ENCODE assay signal across 26 cellular contexts in the genomic region with DNA sequence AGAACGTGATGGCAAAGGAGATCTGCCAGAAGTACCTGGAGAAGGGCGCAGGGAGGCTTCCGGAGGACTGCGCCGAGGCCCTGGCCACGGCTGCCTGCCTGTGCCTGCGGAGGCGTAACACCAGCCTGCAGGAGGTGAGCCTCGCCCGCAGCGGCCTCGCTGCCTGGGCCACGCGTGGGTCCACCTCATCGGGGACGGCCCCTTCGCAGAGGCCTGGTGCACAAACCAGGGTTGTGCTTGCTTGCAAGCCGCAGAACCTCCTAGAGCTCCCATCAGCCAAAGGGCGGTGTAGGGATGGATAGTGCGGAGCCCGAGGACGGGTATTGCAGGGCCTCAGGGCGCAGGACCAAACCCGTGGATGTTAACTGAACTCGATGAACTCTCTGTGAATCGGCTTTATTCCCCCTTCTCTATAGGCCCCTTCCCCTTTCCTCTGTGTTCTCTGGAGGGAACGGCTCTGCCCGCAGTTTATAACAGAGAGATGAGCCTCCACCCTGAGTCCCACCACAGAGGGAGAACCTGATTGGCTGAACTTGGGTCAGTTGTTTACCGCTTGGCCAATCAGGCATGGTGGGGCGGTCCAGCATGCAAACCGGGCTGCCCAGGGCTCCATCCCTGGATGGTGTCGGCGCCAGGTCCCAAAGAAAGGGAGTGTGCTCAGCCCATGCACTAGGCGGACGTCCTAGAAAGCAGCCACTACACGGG. TPM values are rescaled to one million over a fixed set of nuclear protein-coding genes. Genes with fewer than 3 reads are reported as not detected.
DNase-seq lines count a peak whose midpoint lies in the region; ATAC-seq and TF ChIP-seq lines count a peak whose summit lies in the region.
"Had no signal": no experiment of that assay in that cellular context is flagged by ENCODE, and none has a peak within 500 bp of the region (broad histone marks: within the 10 kb centered on the region; RNA-seq: fewer than 3 reads in every experiment).

No MANE protein-coding gene starts in this region.

- H3K4me3 ChIP-seq in BLaER1 treated with 17β-estradiol and CSF1 and Interleukin-3, amounts not matched to agents 10 nM and 100 nM = no peak overlapping the region
- H3K4me3 ChIP-seq in HCT116 (replicated peaks in 1 of 2; ENCODE audit: low read depth in 1 of 2, low read length in 2 of 2) (no peak overlapping the region), gastrocnemius medialis (no peak overlapping the region)
- H3K4me3 ChIP-seq in CD4-positive, alpha-beta memory T cell (ENCODE audit: low read length in 2 of 2) = no peak overlapping the region
- H3K4me3 ChIP-seq: body of pancreas, ovary, right lobe of liver, vagina had no signal

- POLR2A ChIA-PET in HCT116 (lab: Charles Lee) = no interaction called here
- POLR2A ChIA-PET in WTC11 (lab: Charles Lee) = no interaction called here
- POLR2A ChIA-PET in CD4-positive, alpha-beta memory T cell (lab: Charles Lee; ENCODE audit: partially characterized antibody) = interaction anchor here (0.9 kb wide), 1 partner anchor 8 kb away, joined by 3 read pairs; no protein-coding TSS in a partner anchor

- H3K9me3 ChIP-seq in BLaER1 treated with 17β-estradiol and CSF1 and Interleukin-3, amounts not matched to agents 10 nM and 100 nM (replicated peaks in 1 of 11) = peaks cover 0 to 26% (median 5%) of the 10 kb centered on the region in 11 experiments; a peak in 4 of 22 replicates
- H3K9me3 ChIP-seq in HCT116 (ENCODE audit: control insufficient read depth in 1 of 2, insufficient read depth in 1 of 2, low read depth in 1 of 2, low read length in 2 of 2) = no peaks in the 10 kb centered on the region
- H3K9me3 ChIP-seq in gastrocnemius medialis = no peaks in the 10 kb centered on the region
- H3K9me3 ChIP-seq in CD4-positive, alpha-beta memory T cell (ENCODE audit: control insufficient read depth in 1 of 2, low read length in 2 of 2) = no peaks in the 10 kb centered on the region
- H3K9me3 ChIP-seq: body of pancreas, ovary, right lobe of liver, vagina had no signal

- peaks cover 8% of the 10 kb centered on the region; the same call in 1 of the 2 replicates for H3K36me3 Mint-ChIP-seq in WTC11
- peaks cover 21 to 28% of the 10 kb centered on the region in 2 donors for H3K36me3 Mint-ChIP-seq in CD4-positive, alpha-beta memory T cell
- H3K36me3 Mint-ChIP-seq: natural killer cell had no signal

- H3K27ac Mint-ChIP-seq in WTC11 = no peak overlapping the region
- no peak overlapping the region for H3K27ac Mint-ChIP-seq in CD4-positive, alpha-beta memory T cell
- H3K27ac Mint-ChIP-seq: activated CD4-positive, alpha-beta T cell treated with anti-CD3 and anti-CD28 coated beads for 36 hours; effector memory CD8-positive, alpha-beta T cell; natural killer cell had no signal

- TF ChIP-seq POLR2A in HCT116 (IDR thresholded peaks at IDR 0.05; ENCODE audit: borderline replicate concordance, extremely low read depth, insufficient read depth, insufficient read length) (no peak), gastrocnemius medialis (IDR thresholded peaks at IDR 0.05) (no peak)

- no peak overlapping the region; a peak in 1 of 22 replicates for H3K9ac ChIP-seq in BLaER1 treated with 17β-estradiol and CSF1 and Interleukin-3, amounts not matched to agents 10 nM and 100 nM
- no peak overlapping the region for H3K9ac ChIP-seq in HCT116 (ENCODE audit: low read length)

- H3K4me1 ChIP-seq in BLaER1 treated with 17β-estradiol and CSF1 and Interleukin-3, amounts not matched to agents 10 nM and 100 nM = peaks cover 13 to 62% (median 48%) of the 10 kb centered on the region in 10 experiments
- no peaks in the 10 kb centered on the region for H3K4me1 ChIP-seq in HCT116 (ENCODE audit: control insufficient read depth in 1 of 2, insufficient read depth in 2 of 2, low read length in 2 of 2)
- H3K4me1 ChIP-seq in gastrocnemius medialis = no peaks in the 10 kb centered on the region
- H3K4me1 ChIP-seq in CD4-positive, alpha-beta memory T cell (ENCODE audit: insufficient read depth, low read length) = peaks cover 17% of the 10 kb centered on the region
- H3K4me1 ChIP-seq: body of pancreas, right lobe of liver, vagina had no signal

- peak overlapping the region in 1 of 11 experiments; percentile 1; a peak in 2 of 22 replicates for H3K4me2 ChIP-seq in BLaER1 treated with 17β-estradiol and CSF1 and Interleukin-3, amounts not matched to agents 10 nM and 100 nM
- H3K4me2 ChIP-seq in HCT116 (ENCODE audit: low read length) = no peak overlapping the region

- no peak overlapping the region for H3K4me3 Mint-ChIP-seq in WTC11
- H3K4me3 Mint-ChIP-seq in CD4-positive, alpha-beta memory T cell = no peak overlapping the region
- H3K4me3 Mint-ChIP-seq: activated CD4-positive, alpha-beta T cell treated with anti-CD3 and anti-CD28 coated beads for 36 hours; CD14-positive monocyte; effector memory CD8-positive, alpha-beta T cell; natural killer cell had no signal

- peaks cover 17% of the 10 kb centered on the region for H3K4me1 Mint-ChIP-seq in WTC11
- peaks cover 25 to 35% (median 29%) of the 10 kb centered on the region in 4 donors for H3K4me1 Mint-ChIP-seq in CD4-positive, alpha-beta memory T cell

- no TSS peak for BruUV-seq in HCT116 (replicated peaks; lab: Mats Ljungman, UMichigan)

- no peaks in the 10 kb centered on the region for H3K27me3 ChIP-seq in BLaER1 treated with 17β-estradiol and CSF1 and Interleukin-3, amounts not matched to agents 10 nM and 100 nM
- no peaks in the 10 kb centered on the region for H3K27me3 ChIP-seq in HCT116 (ENCODE audit: insufficient read depth, low read length)
- no peaks in the 10 kb centered on the region for H3K27me3 ChIP-seq in gastrocnemius medialis
- no peaks in the 10 kb centered on the region for H3K27me3 ChIP-seq in CD4-positive, alpha-beta memory T cell (ENCODE audit: insufficient read depth, low read length)
- H3K27me3 ChIP-seq: body of pancreas, ovary, right lobe of liver, vagina had no signal

- H4K20me1 ChIP-seq in BLaER1 treated with 17β-estradiol and CSF1 and Interleukin-3, amounts not matched to agents 10 nM and 100 nM = no peaks in the 10 kb centered on the region
- no peaks in the 10 kb centered on the region for H4K20me1 ChIP-seq in HCT116 (ENCODE audit: insufficient read depth)

- in situ Hi-C loops in gastrocnemius medialis (cut with MboI; ENCODE audit: low sequenced_read_pairs in 4 of 4) = no loop called here

- H3K9me3 Mint-ChIP-seq in WTC11 = peaks cover 15% of the 10 kb centered on the region; the same call in 1 of the 2 replicates
- H3K9me3 Mint-ChIP-seq in CD4-positive, alpha-beta memory T cell = no peaks in the 10 kb centered on the region
- H3K9me3 Mint-ChIP-seq: effector memory CD8-positive, alpha-beta T cell; natural killer cell had no signal

- H2AFZ ChIP-seq in HCT116 (ENCODE audit: low read depth, low read length, poor library complexity, severe bottlenecking) = no peak overlapping the region

- H3K27me3 Mint-ChIP-seq in WTC11 (ENCODE audit: low read depth) = no peaks in the 10 kb centered on the region
- no peaks in the 10 kb centered on the region for H3K27me3 Mint-ChIP-seq in CD4-positive, alpha-beta memory T cell
- H3K27me3 Mint-ChIP-seq: activated CD4-positive, alpha-beta T cell treated with anti-CD3 and anti-CD28 coated beads for 36 hours; effector memory CD8-positive, alpha-beta T cell had no signal

- peaks cover 14 to 89% (median 74%) of the 10 kb centered on the region in 11 experiments; a peak in 20 of 22 replicates for H3K36me3 ChIP-seq in BLaER1 treated with 17β-estradiol and CSF1 and Interleukin-3, amounts not matched to agents 10 nM and 100 nM
- H3K36me3 ChIP-seq in HCT116 (ENCODE audit: control insufficient read depth in 1 of 2, insufficient read depth in 2 of 2, low read length in 2 of 2) (no peaks in the 10 kb centered on the region), gastrocnemius medialis (peaks cover 0 to 83% of the 10 kb centered on the region in 2 donors)
- H3K36me3 ChIP-seq in CD4-positive, alpha-beta memory T cell (ENCODE audit: insufficient read depth, low read length) = peaks cover 6% of the 10 kb centered on the region
- H3K36me3 ChIP-seq: ovary had no signal

- peak overlapping the region in 6 of 11 experiments; percentile 4 to 29 (median 17); a peak in 8 of 22 replicates for H3K27ac ChIP-seq in BLaER1 treated with 17β-estradiol and CSF1 and Interleukin-3, amounts not matched to agents 10 nM and 100 nM
- no peak overlapping the region for H3K27ac ChIP-seq in HCT116 (ENCODE audit: low read depth, low read length)
- H3K27ac ChIP-seq in gastrocnemius medialis = no peak overlapping the region
- no peak overlapping the region for H3K27ac ChIP-seq in CD4-positive, alpha-beta memory T cell (ENCODE audit: low read depth, low read length)
- H3K27ac ChIP-seq: body of pancreas, ovary, right lobe of liver, vagina had no signal

- intact Hi-C loops in HCT116 (cut with micrococcal nuclease) (no loop called here), gastrocnemius medialis (cut with DNase I; ENCODE audit: low total_unique reads) (no loop called here)
- intact Hi-C loops in CD4-positive, alpha-beta memory T cell (cut with micrococcal nuclease) = no loop called here

- TF ChIP-seq CTCF in HCT116 (IDR thresholded peaks at IDR 0.05 in 2 of 3, conservative IDR thresholded peaks at IDR 0.05 in 1 of 3; ENCODE audit: borderline replicate concordance in 1 of 3, insufficient read depth in 1 of 3, low read depth in 2 of 3, low read length in 2 of 3) (no peak), WTC11 (IDR thresholded peaks at IDR 0.05) (no peak), gastrocnemius medialis (IDR thresholded peaks at IDR 0.05 in 4 of 5, conservative IDR thresholded peaks at IDR 0.05 in 1 of 5) (no peak)

- DNase-seq in HCT116 (ENCODE audit: low read depth, low spot score) = no peak
- DNase-seq in WTC11 (ENCODE audit: low spot score) = peak; percentile 64
- peak; percentile 26 for DNase-seq in left kidney (ENCODE audit: low read depth, low spot score)
- DNase-seq in gastrocnemius medialis = no peak
- no peak for DNase-seq in CD4-positive, alpha-beta memory T cell
- DNase-seq in COLO668 (lab: John Stamatoyannopoulos, UW; ENCODE audit: unreplicated experiment) = no peak
- DNase-seq in NCI-H2107 treated with DMSO at 0.1 percent for 48 hours (lab: John Stamatoyannopoulos, UW; ENCODE audit: unreplicated experiment) = no peak
- DNase-seq: activated CD4-positive, alpha-beta T cell treated with anti-CD3 and anti-CD28 coated beads for 36 hours; activated gamma-delta T cell; body of pancreas; effector memory CD8-positive, alpha-beta T cell; foreskin melanocyte; GF-D8; Karpas-422; natural killer cell; NCI-H1694; NCI-H774; ovary; right lobe of liver; stimulated activated CD4-positive, alpha-beta T cell treated with anti-CD3 and anti-CD28 coated beads, Interleukin-12 subunit alpha, Interleukin-12 subunit beta, amount 100 ng/mL, for 4 hours; stimulated activated naive CD8-positive, alpha-beta T cell treated with anti-CD3 and anti-CD28 coated beads, Interleukin-15, Interleukin-2, amounts not matched to agents 100 U/mL and 50 U/mL, for 24 hours had no signal

- ATAC-seq in HCT116 (peak; percentile 89), WTC11 (peak; percentile 94), gastrocnemius medialis (no peak)
- ATAC-seq: activated CD4-positive, alpha-beta T cell treated with anti-CD3 and anti-CD28 coated beads for 36 hours; body of pancreas; effector memory CD8-positive, alpha-beta T cell; esophagus mucosa; natural killer cell; stimulated activated naive CD8-positive, alpha-beta T cell treated with anti-CD3 and anti-CD28 coated beads, Interleukin-15, Interleukin-2, amounts not matched to agents 100 U/mL and 50 U/mL, for 24 hours had no signal

- no peaks in the 10 kb centered on the region for H3K79me2 ChIP-seq in HCT116 (ENCODE audit: insufficient read depth, low read length)

- no peaks in the 10 kb centered on the region for H3K9me2 ChIP-seq in HCT116 (ENCODE audit: insufficient read depth)

- RAD21 ChIA-PET in HCT116 (lab: Charles Lee; ENCODE audit: low non-redundant PET in 1 of 2, low total read pairs in 2 of 2, uncharacterized antibody in 2 of 2, unreplicated experiment in 2 of 2) = no interaction called here

- CTCF ChIA-PET in HCT116 (lab: Charles Lee) = no interaction called here
- CTCF ChIA-PET in WTC11 (lab: Charles Lee) = interaction anchor here (0.6 kb wide), 1 partner anchor 59 kb away, joined by 4 read pairs; no protein-coding TSS in a partner anchor
- CTCF ChIA-PET in CD4-positive, alpha-beta memory T cell (lab: Charles Lee; ENCODE audit: partially characterized antibody) = no interaction called here

- no peak for TF ChIP-seq RAD21 in HCT116 (IDR thresholded peaks at IDR 0.05; ENCODE audit: low read depth)

RNA-seq across cellular contexts. Expression of gene TATDN2, which starts 13.6 kb away (rescaled TPM):
- 26.8 TPM for total RNA-seq in HCT116 (2021; ENCODE audit: unreplicated experiment)
- 14.0 and 15.3 TPM in 2 replicates for polyA plus RNA-seq in HCT116 (2012)
- 23.2 to 31.7 TPM (median 24.7 TPM) in 3 replicates for total RNA-seq in WTC11 (2021)
- 10 to 100 TPM; 10.9 to 11.5 (median 10.9) TPM for total RNA-seq in gastrocnemius medialis
- 10 to 100 TPM; 76.1 to 79.3 TPM for total RNA-seq in CD4-positive, alpha-beta memory T cell
- 10 to 100 TPM in 1 of 2 donors, 1 to 10 TPM in 1; 8.4 to 20.1 TPM for polyA plus RNA-seq in CD4-positive, alpha-beta memory T cell

RNA-seq across cellular contexts. Expression of gene GHRL, which starts 58.1 kb away (rescaled TPM):
- not detected for total RNA-seq in HCT116 (2021; ENCODE audit: unreplicated experiment)
- polyA plus RNA-seq in HCT116 (2012) = 0.30 and 0.31 TPM in 2 replicates
- 0.34 to 0.35 TPM in 2 of 3 replicates, not detected in the other for total RNA-seq in WTC11 (2021)
- total RNA-seq in gastrocnemius medialis = not detected
- 1 to 10 TPM in 1 of 2 experiments, not detected in 1; 1.1 TPM for total RNA-seq in CD4-positive, alpha-beta memory T cell
- polyA plus RNA-seq in CD4-positive, alpha-beta memory T cell = under 1 TPM in 1 of 2 donors, not detected in 1; 0.75 TPM
- total RNA-seq: HT-29, vagina had no signal

Comparison
In these comparisons a context has a peak if more than half of its experiments do, and no peak if none do; other contexts are left out.
1. H3K27ac ChIP-seq: peak in BLaER1 treated with 17β-estradiol and CSF1 and Interleukin-3, amounts not matched to agents 10 nM and 100 nM (6 of 11); none in HCT116 (single experiment), gastrocnemius medialis (0 of 4) and CD4-positive, alpha-beta memory T cell (single experiment).
2. ATAC-seq: peak in HCT116 (single experiment) and WTC11 (single experiment); none in gastrocnemius medialis (0 of 2).
3. DNase-seq: peak in WTC11 (single experiment) and left kidney (single experiment); none in HCT116 (single experiment), gastrocnemius medialis (0 of 2), CD4-positive, alpha-beta memory T cell (0 of 5), COLO668 (single experiment) and NCI-H2107 treated with DMSO at 0.1 percent for 48 hours (single experiment).